ENCODE assay signal across 8 cellular contexts in the genomic region with DNA sequence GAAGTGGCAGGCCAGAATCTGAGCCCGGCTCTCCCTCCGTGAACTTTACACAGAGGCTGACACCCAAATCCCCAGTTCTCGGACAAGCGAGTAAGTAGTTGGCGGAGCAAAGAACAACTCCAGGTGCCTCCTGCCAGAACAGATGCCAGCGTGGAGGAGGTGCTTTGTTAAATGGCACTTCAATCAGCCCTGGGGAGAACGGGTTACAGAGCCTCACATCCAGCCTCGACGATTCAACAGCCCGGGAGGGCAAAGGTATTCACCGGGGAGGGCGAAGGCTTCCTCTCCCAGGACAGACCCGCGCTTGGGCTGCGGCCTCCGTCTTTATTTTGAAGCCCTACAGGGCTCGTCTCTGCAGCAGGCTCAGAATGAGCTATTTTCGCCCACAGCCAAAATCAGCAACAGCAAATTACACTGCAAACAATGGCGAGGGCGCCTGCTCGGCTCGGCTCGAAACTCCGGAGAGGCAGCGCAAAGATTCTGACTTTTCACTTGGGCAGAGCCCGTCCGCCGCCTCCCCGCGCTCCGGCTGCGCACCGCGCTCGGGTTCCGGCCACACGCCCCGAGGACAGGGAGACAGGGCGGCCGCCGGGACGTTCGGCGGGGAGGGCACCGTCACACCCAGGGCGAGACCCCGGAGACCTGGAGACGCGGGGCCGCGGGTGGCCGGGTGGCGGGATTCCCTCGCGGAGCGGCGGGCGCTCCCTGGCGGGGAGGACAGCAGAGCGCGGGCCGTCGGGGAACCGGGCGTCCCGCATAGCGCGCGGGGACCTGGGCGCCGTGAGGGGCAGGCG. TPM values are rescaled to one million over a fixed set of nuclear protein-coding genes. Genes with fewer than 3 reads are reported as not detected.
DNase-seq lines count a peak whose midpoint lies in the region; ATAC-seq, FAIRE-seq and TF ChIP-seq lines count a peak whose summit lies in the region.

No MANE protein-coding gene starts in this region.

- DNase-seq in AG20443 (ENCODE audit: low spot score) (peak; percentile 52), T-helper 1 cell (peak in 3 of 5 donors; percentile 10 to 21 (median 16)), keratinocyte (ENCODE audit: low read depth, low spot score) (no peak), smooth muscle cell (lab: John Stamatoyannopoulos, UW; ENCODE audit: unreplicated experiment) (peak; percentile 17), NCI-H2081 treated with DMSO at 0.1 percent for 48 hours (lab: John Stamatoyannopoulos, UW) (no peak)
- peak; percentile 21 for DNase-seq in central memory CD4-positive, alpha-beta T cell

- dilution Hi-C loops in keratinocyte (cut with MboI; ENCODE audit: extremely low pct_ligation_motif_present, low sequenced_read_pairs): no loop called here

- H3K9me3 ChIP-seq in keratinocyte (ENCODE audit: control insufficient read depth, low read depth, low read length): no peaks in the 10 kb centered on the region
- no peaks in the 10 kb centered on the region for H3K9me3 ChIP-seq in smooth muscle cell (replicated peaks; ENCODE audit: low read depth)

- H3K36me3 ChIP-seq in keratinocyte (ENCODE audit: control insufficient read depth in 2 of 2, extremely low read depth in 1 of 2, insufficient read depth in 2 of 2, low read length in 2 of 2) (no peaks in the 10 kb centered on the region), smooth muscle cell (ENCODE audit: low read depth) (no peaks in the 10 kb centered on the region)

- H3K79me2 ChIP-seq in keratinocyte (ENCODE audit: control insufficient read depth, insufficient read depth, low read length) (peaks cover 28% of the 10 kb centered on the region), smooth muscle cell (ENCODE audit: low read depth) (peaks cover 31% of the 10 kb centered on the region)

- H3K9ac ChIP-seq in keratinocyte (ENCODE audit: control insufficient read depth, extremely low read depth, insufficient read depth, low read length) (peak overlapping the region; percentile 97), smooth muscle cell (ENCODE audit: low read depth) (peak overlapping the region; percentile 61)

- peaks cover 10% of the 10 kb centered on the region for H3F3A ChIP-seq in smooth muscle cell (ENCODE audit: low read depth)

- peak in 2 of 3 experiments; percentile 45 to 46 for TF ChIP-seq CTCF in keratinocyte (optimal IDR thresholded peaks at IDR 0.05 in 1 of 3, IDR thresholded peaks at IDR 0.05 in 1 of 3, conservative IDR thresholded peaks at IDR 0.05 in 1 of 3; ENCODE audit: extremely low read depth in 1 of 3, insufficient read depth in 2 of 3, low read length in 3 of 3)
- peak; percentile 32 for TF ChIP-seq CTCF in smooth muscle cell (IDR thresholded peaks at IDR 0.05; ENCODE audit: borderline replicate concordance, insufficient read depth, poor library complexity, severe bottlenecking)

- H3K27ac ChIP-seq in keratinocyte (ENCODE audit: control insufficient read depth, insufficient read depth, low read length) (peak overlapping the region; percentile 93), smooth muscle cell (ENCODE audit: low read depth) (peak overlapping the region; percentile 20)

- peak; percentile 17 for FAIRE-seq in keratinocyte (lab: Jason Lieb, UNC)

- 4% methylated on average over 69 of the region's 72 CpGs for WGBS in smooth muscle cell (ENCODE audit: low lambda C conversion rate)

- H4K20me1 ChIP-seq in keratinocyte (ENCODE audit: control insufficient read depth, extremely low read depth, insufficient read depth, low read length) (no peaks in the 10 kb centered on the region), smooth muscle cell (ENCODE audit: low read depth) (peaks cover 14% of the 10 kb centered on the region)

- H3K4me2 ChIP-seq in keratinocyte (ENCODE audit: control insufficient read depth, extremely low read depth, insufficient read depth, low read depth, low read length) (peak overlapping the region; percentile 83), smooth muscle cell (peak overlapping the region; percentile 91)

- H3K4me3 ChIP-seq in keratinocyte (ENCODE audit: control insufficient read depth in 2 of 3, extremely low read depth in 1 of 3, insufficient read depth in 2 of 3, low read depth in 1 of 3, low read length in 3 of 3) (peak overlapping the region; percentile 68 to 93 (median 91)), smooth muscle cell (peak overlapping the region; percentile 82)

- ATAC-seq in GM19025 (IDR thresholded peaks at IDR 0.05; ENCODE audit: low read depth, unreplicated experiment) (peak; percentile 45), HG03175 (IDR thresholded peaks at IDR 0.05; ENCODE audit: unreplicated experiment) (peak; percentile 54)

- peak overlapping the region; percentile 74 for H2AFZ ChIP-seq in keratinocyte (ENCODE audit: control insufficient read depth, low read length)
- H2AFZ ChIP-seq in smooth muscle cell (ENCODE audit: low read depth): peak overlapping the region; percentile 84

- H3K4me1 ChIP-seq in keratinocyte (ENCODE audit: control insufficient read depth, extremely low read depth, insufficient read depth, low read length) (peaks cover 29% of the 10 kb centered on the region), smooth muscle cell (ENCODE audit: low read depth) (peaks cover 7% of the 10 kb centered on the region)

- H3K9me1 ChIP-seq in keratinocyte (ENCODE audit: control insufficient read depth, extremely low read depth, insufficient read depth, low read length): no peaks in the 10 kb centered on the region

- H3K27me3 ChIP-seq in keratinocyte (ENCODE audit: control insufficient read depth, extremely low read depth, insufficient read depth, low read length) (no peaks in the 10 kb centered on the region), smooth muscle cell (ENCODE audit: low read depth) (no peaks in the 10 kb centered on the region)

RNA-seq across cellular contexts. Expression of a gene that starts 0.8 kb away (rescaled TPM):
- polyA plus RNA-seq in keratinocyte (14.8 to 20.0 TPM (median 18.9 TPM) in 3 replicates), smooth muscle cell (4.4 and 7.0 TPM in 2 replicates)
- polyA plus RNA-seq in keratinocyte (2011; ENCODE audit: low read depth): 18.4 TPM
- polyA plus RNA-seq in keratinocyte (2011; cell fraction: cytosol; rRNA removed): 11.2 and 16.9 TPM in 2 replicates
- 18.9 and 20.8 TPM in 2 replicates for polyA plus RNA-seq in keratinocyte (2011; cell fraction: nucleus; rRNA removed)
- 9.0 and 14.8 TPM in 2 replicates for polyA plus RNA-seq in keratinocyte (2012; ENCODE audit: low replicate concordance)
- polyA minus RNA-seq in keratinocyte: 13.6 to 31.9 TPM (median 21.9 TPM) in 3 replicates
- 10.6 TPM for polyA minus RNA-seq in keratinocyte (2011; cell fraction: cytosol; rRNA and poly(A)+ RNA removed)
- polyA minus RNA-seq in keratinocyte (2011; cell fraction: nucleus; rRNA and poly(A)+ RNA removed): 16.7 and 35.9 TPM in 2 replicates
- 10.3 and 11.2 TPM in 2 replicates for total RNA-seq in smooth muscle cell

Comparison
In these comparisons a context has a peak if more than half of its experiments do, and no peak if none do; other contexts are left out.
1. DNase-seq: peak in AG20443 (single experiment), T-helper 1 cell (3 of 5), central memory CD4-positive, alpha-beta T cell (single experiment) and smooth muscle cell (single experiment); none in keratinocyte (single experiment) and NCI-H2081 treated with DMSO at 0.1 percent for 48 hours (single experiment).